ENCODE assay signal across 1 cellular context in genomic region chr13:29923554-29924481, GRCh38.
A peak's percentile ranks its signal among the peaks of the same experiment; 100 is the strongest.
TF ChIP-seq lines count a peak whose summit lies in the region.

No MANE protein-coding gene starts in this region.

TF ChIP-seq in HepG2, 621 proteins besides CTCF, POLR2A, EP300 and RAD21 (continued from another document and continues in another):
- TF ChIP-seq ZNF687 (CRISPR knock-in tag; IDR thresholded peaks at IDR 0.05) (peak; percentile 84), THAP9 (CRISPR knock-in tag; IDR thresholded peaks at IDR 0.05; ENCODE audit: borderline replicate concordance) (peak; percentile 37; the same call in 1 of the 2 replicates), RFX3 (CRISPR knock-in tag; IDR thresholded peaks at IDR 0.05) (no peak), ATF4 (CRISPR knock-in tag; IDR thresholded peaks at IDR 0.05) (peak in 1 of 2 experiments; percentile 85; a peak in 2 of 4 replicates), ADNP (CRISPR knock-in tag; IDR thresholded peaks at IDR 0.05) (no peak), ZFP37 (CRISPR knock-in tag; IDR thresholded peaks at IDR 0.05; ENCODE audit: borderline replicate concordance) (no peak), U2AF1 (optimal IDR thresholded peaks at IDR 0.05; ENCODE audit: low read depth, low read length) (no peak), KAT8 (CRISPR knock-in tag; IDR thresholded peaks at IDR 0.05) (peak; percentile 79), ZBTB46 (CRISPR knock-in tag; IDR thresholded peaks at IDR 0.05; ENCODE audit: borderline replicate concordance) (no peak), POLR2AphosphoS2 (IDR thresholded peaks at IDR 0.05; ENCODE audit: low read depth, low read length) (no peak), ZKSCAN8 (CRISPR knock-in tag; IDR thresholded peaks at IDR 0.05; ENCODE audit: borderline replicate concordance) (peak; percentile 87; the same call in 1 of the 2 replicates), BHLHE40 (IDR thresholded peaks at IDR 0.05; ENCODE audit: low read length) (peak; percentile 83), KLF16 (CRISPR knock-in tag; IDR thresholded peaks at IDR 0.05) (peak in 1 of 2 experiments; percentile 96; a peak in 2 of 4 replicates), MYC (CRISPR knock-in tag; IDR thresholded peaks at IDR 0.05; ENCODE audit: borderline replicate concordance) (peak; percentile 95; the same call in 1 of the 2 replicates), ZNF839 (CRISPR knock-in tag; IDR thresholded peaks at IDR 0.05; ENCODE audit: borderline replicate concordance) (no peak), HNF1A (IDR thresholded peaks at IDR 0.05; ENCODE audit: low read depth) (peak; percentile 63; the same call in 1 of the 2 replicates), HNF1A (CRISPR knock-in tag; IDR thresholded peaks at IDR 0.05; ENCODE audit: borderline replicate concordance) (peak; percentile 85), ISX (CRISPR knock-in tag; conservative IDR thresholded peaks at IDR 0.05) (no peak), MTERF4 (CRISPR knock-in tag; IDR thresholded peaks at IDR 0.05) (no peak), ZBTB40 (IDR thresholded peaks at IDR 0.05) (no peak), ZBTB40 (CRISPR knock-in tag; IDR thresholded peaks at IDR 0.05) (peak; percentile 45; the same call in 1 of the 2 replicates), ZBTB42 (CRISPR knock-in tag; IDR thresholded peaks at IDR 0.05) (no peak), BORCS8-MEF2B (CRISPR knock-in tag; IDR thresholded peaks at IDR 0.05) (peak; percentile 83), ZNF264 (CRISPR knock-in tag; IDR thresholded peaks at IDR 0.05) (no peak; the same call in none of the 2 replicates), KDM6A (CRISPR knock-in tag; IDR thresholded peaks at IDR 0.05; ENCODE audit: low read depth) (peak; percentile 70; the same call in 1 of the 2 replicates), ZNF337 (CRISPR knock-in tag; IDR thresholded peaks at IDR 0.05; ENCODE audit: borderline replicate concordance, low read depth) (no peak), ZNF704 (CRISPR knock-in tag; IDR thresholded peaks at IDR 0.05; ENCODE audit: borderline replicate concordance) (no peak), RARA (CRISPR knock-in tag; IDR thresholded peaks at IDR 0.05) (peak; percentile 89)
